25 cellular contexts compared by ENCODE assay signal in the genomic region with DNA sequence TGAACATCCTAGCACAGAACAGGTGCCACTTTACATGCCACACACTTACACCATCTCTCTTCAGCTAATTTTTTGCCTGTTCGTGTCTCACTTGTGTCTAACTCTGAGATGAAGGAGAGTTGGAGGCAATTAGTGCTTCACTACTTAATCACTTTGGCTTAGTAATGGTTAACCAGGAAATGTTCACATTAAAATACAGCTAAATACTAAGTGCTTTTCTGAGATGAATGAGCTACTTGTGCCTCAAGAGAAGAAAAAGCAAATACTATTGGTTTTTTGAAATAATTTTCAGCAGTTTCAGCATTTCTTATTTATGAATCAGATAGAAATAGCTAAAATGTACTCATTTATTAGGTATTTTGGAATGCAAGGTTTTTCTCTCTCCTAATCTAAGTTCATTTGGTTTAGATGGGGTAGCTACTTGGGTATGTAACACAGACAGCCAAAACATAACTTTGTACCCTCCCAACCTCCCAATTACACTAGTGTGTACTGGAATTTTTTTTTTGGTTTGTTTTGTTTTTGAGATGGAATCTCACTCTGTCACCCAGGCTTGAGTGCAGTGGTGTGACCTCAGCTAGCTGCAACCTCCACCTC.
"Had no signal": no experiment of that assay in that cellular context is flagged by ENCODE, and none has a peak within 500 bp of the region (broad histone marks: within the 10 kb centered on the region; RNA-seq: fewer than 3 reads in every experiment).

No MANE protein-coding gene starts in this region.

- H3K36me3 ChIP-seq: esophagus muscularis mucosa, heart right ventricle, neutrophil, right lobe of liver, stomach, thyroid gland, upper lobe of left lung had no signal

- H3K4me1 Mint-ChIP-seq: memory B cell, natural killer cell, neural crest cell had no signal

- H3K4me1 ChIP-seq: esophagus muscularis mucosa, heart right ventricle, parathyroid adenoma, right lobe of liver, stomach, thyroid gland had no signal

- H3K9ac ChIP-seq: parathyroid adenoma had no signal

- DNase-seq: dorsolateral prefrontal cortex; effector CD4-positive, alpha-beta T cell; foreskin melanocyte; glutamatergic neuron; heart right ventricle; hippocampal formation; islet precursor cell; kidney glomerular epithelial cell; left colon; natural killer cell; right lobe of liver; small intestine; stimulated activated CD4-positive, alpha-beta T cell treated with anti-CD3 and anti-CD28 coated beads, Interleukin-15, amount 100 ng/mL, for 24 hours; stimulated activated CD4-positive, alpha-beta T cell treated with anti-CD3 and anti-CD28 coated beads, Interleukin-2, amount 100 ng/mL, for 48 hours; stimulated activated naive CD4-positive, alpha-beta T cell; stomach; thyroid gland; upper lobe of left lung had no signal

- H3K36me3 Mint-ChIP-seq: memory B cell, natural killer cell had no signal

- H3K4me3 ChIP-seq: dorsolateral prefrontal cortex, esophagus muscularis mucosa, heart right ventricle, lung, right lobe of liver, stomach, thyroid gland, upper lobe of left lung had no signal

- H3K27ac ChIP-seq: dorsolateral prefrontal cortex, esophagus muscularis mucosa, heart right ventricle, neutrophil, parathyroid adenoma, right lobe of liver, stomach, thyroid gland, upper lobe of left lung had no signal

- H3K27ac Mint-ChIP-seq: memory B cell, natural killer cell, progenitor cell of endocrine pancreas had no signal

- H3K27me3 Mint-ChIP-seq: memory B cell, progenitor cell of endocrine pancreas had no signal

- H2AFZ ChIP-seq: parathyroid adenoma had no signal

- H3K9me3 ChIP-seq: esophagus muscularis mucosa, neutrophil, right lobe of liver, thyroid gland, upper lobe of left lung had no signal

- ATAC-seq: heart right ventricle, left colon, natural killer cell, right lobe of liver had no signal

- H3K27me3 ChIP-seq: dorsolateral prefrontal cortex, esophagus muscularis mucosa, heart right ventricle, neutrophil, right lobe of liver, stomach, thyroid gland, upper lobe of left lung had no signal

- H3K4me3 Mint-ChIP-seq: memory B cell, natural killer cell, neural crest cell had no signal
